In genomic region chr1:193281894-193282293, GRCh38 we compare ENCODE assay signal across 36 cellular contexts.
"Had no signal": no experiment of that assay in that cellular context is flagged by ENCODE, and none has a peak within 500 bp of the region (broad histone marks: within the 10 kb centered on the region; RNA-seq: fewer than 3 reads in every experiment).

No MANE protein-coding gene starts in this region.

- H3K4me1 Mint-ChIP-seq: activated CD4-positive, alpha-beta memory T cell treated with anti-CD3 and anti-CD28 coated beads, Interleukin-2, amount 10 ng/mL, durations not matched to agents 7 days and 5 days; activated CD8-positive, alpha-beta memory T cell treated with anti-CD3 and anti-CD28 coated beads, Interleukin-2, amount 10 ng/mL, durations not matched to agents 7 days and 5 days; brain had no signal

- H3K9me3 Mint-ChIP-seq: activated naive CD4-positive, alpha-beta T cell treated with anti-CD3 and anti-CD28 coated beads, Interleukin-2, amount 10 ng/mL, durations not matched to agents 7 days and 5 days; activated T-cell treated with anti-CD3 and anti-CD28 coated beads, Interleukin-2, amount 50 U/mL, for 24 hours; brain had no signal

- H3K27ac ChIP-seq: ascending aorta, cardiac muscle cell, WERI-Rb-1 had no signal

- H3K4me1 ChIP-seq: ascending aorta had no signal

- H3K27me3 ChIP-seq: ascending aorta, cardiac muscle cell had no signal

- H3K9me3 ChIP-seq: ascending aorta had no signal

- H3K27me3 Mint-ChIP-seq: activated CD4-positive, alpha-beta memory T cell treated with anti-CD3 and anti-CD28 coated beads, Interleukin-2, amount 10 ng/mL, durations not matched to agents 7 days and 5 days; activated CD4-positive, alpha-beta T cell treated with anti-CD3 and anti-CD28 coated beads for 36 hours; activated CD4-positive, alpha-beta T cell treated with anti-CD3 and anti-CD28 coated beads, Interleukin-2, amount 10 ng/mL, durations not matched to agents 7 days and 5 days; activated CD8-positive, alpha-beta memory T cell treated with anti-CD3 and anti-CD28 coated beads, Interleukin-2, amount 10 ng/mL, durations not matched to agents 7 days and 5 days; activated naive CD4-positive, alpha-beta T cell treated with anti-CD3 and anti-CD28 coated beads, Interleukin-2, amount 10 ng/mL, durations not matched to agents 7 days and 5 days; activated naive CD4-positive, alpha-beta T cell treated with anti-CD3 and anti-CD28 coated beads, Interleukin-2, amount 50 U/mL, for 24 hours; activated naive CD8-positive, alpha-beta T cell; activated naive CD8-positive, alpha-beta T cell treated with anti-CD3 and anti-CD28 coated beads, Interleukin-2, amount 10 ng/mL, durations not matched to agents 7 days and 5 days; activated naive CD8-positive, alpha-beta T cell treated with anti-CD3 and anti-CD28 coated beads, Interleukin-2, amount 50 U/mL, for 24 hours; activated T-cell treated with anti-CD3 and anti-CD28 coated beads, Interleukin-2, amount 50 U/mL, for 24 hours; brain; central memory CD8-positive, alpha-beta T cell; T-cell; T-helper 17 cell had no signal

- DNase-seq: activated CD4-positive, alpha-beta memory T cell treated with anti-CD3 and anti-CD28 coated beads, Interleukin-2, amount 10 ng/mL, durations not matched to agents 7 days and 5 days; activated CD4-positive, alpha-beta T cell treated with anti-CD3 and anti-CD28 coated beads for 1 hour; activated CD4-positive, alpha-beta T cell treated with anti-CD3 and anti-CD28 coated beads for 36 hours; activated CD4-positive, alpha-beta T cell treated with anti-CD3 and anti-CD28 coated beads for 48 hours; activated CD4-positive, alpha-beta T cell treated with anti-CD3 and anti-CD28 coated beads, Interleukin-2, amount 10 ng/mL, durations not matched to agents 7 days and 5 days; activated CD4-positive, alpha-beta T cell treated with anti-CD3 and anti-CD28 coated beads, Interleukin-2, amount 50 U/mL, for 48 hours; activated CD4-positive, CD25-positive, alpha-beta regulatory T cell; activated CD8-positive, alpha-beta memory T cell treated with anti-CD3 and anti-CD28 coated beads for 24 hours; activated CD8-positive, alpha-beta memory T cell treated with anti-CD3 and anti-CD28 coated beads, Interleukin-2, amount 10 ng/mL, durations not matched to agents 7 days and 5 days; activated CD8-positive, alpha-beta memory T cell treated with anti-CD3 and anti-CD28 coated beads, Interleukin-2, amount 50 U/mL, for 48 hours; activated CD8-positive, alpha-beta T cell treated with anti-CD3 and anti-CD28 coated beads, Interleukin-2, amount 10 ng/mL, durations not matched to agents 7 days and 5 days; activated effector memory CD4-positive, alpha-beta T cell treated with Interleukin-2 at 50 U/mL for 16 hours; activated gamma-delta T cell; activated naive CD4-positive, alpha-beta T cell treated with anti-CD3 and anti-CD28 coated beads, Interleukin-2, amount 10 ng/mL, durations not matched to agents 7 days and 5 days; activated naive CD4-positive, alpha-beta T cell treated with Interleukin-2 at 50 U/mL for 16 hours; activated naive CD8-positive, alpha-beta T cell treated with anti-CD3 and anti-CD28 coated beads, Interleukin-2, amount 10 ng/mL, durations not matched to agents 7 days and 5 days; activated naive CD8-positive, alpha-beta T cell treated with anti-CD3 and anti-CD28 coated beads, Interleukin-2, amount 50 U/mL, for 24 hours; activated T-cell treated with anti-CD3 and anti-CD28 coated beads, Interleukin-2, amount 50 U/mL, for 24 hours; activated T-cell treated with anti-CD3 and anti-CD28 coated beads, Interleukin-2, amount 50 U/mL, for 48 hours; amygdala; anterior cingulate cortex; caudate nucleus; cerebellar nuclear complex; T-cell; T-helper 17 cell; T-helper 9 cell; WERI-Rb-1 had no signal

- H3K36me3 ChIP-seq: ascending aorta, cardiac muscle cell, WERI-Rb-1 had no signal

- H3K27ac Mint-ChIP-seq: activated CD4-positive, alpha-beta memory T cell treated with anti-CD3 and anti-CD28 coated beads, Interleukin-2, amount 10 ng/mL, durations not matched to agents 7 days and 5 days; activated CD4-positive, alpha-beta T cell treated with anti-CD3 and anti-CD28 coated beads for 36 hours; activated CD4-positive, alpha-beta T cell treated with anti-CD3 and anti-CD28 coated beads, Interleukin-2, amount 10 ng/mL, durations not matched to agents 7 days and 5 days; activated CD8-positive, alpha-beta memory T cell treated with anti-CD3 and anti-CD28 coated beads, Interleukin-2, amount 10 ng/mL, durations not matched to agents 7 days and 5 days; activated CD8-positive, alpha-beta T cell treated with anti-CD3 and anti-CD28 coated beads, Interleukin-2, amount 10 ng/mL, durations not matched to agents 7 days and 5 days; activated naive CD4-positive, alpha-beta T cell treated with anti-CD3 and anti-CD28 coated beads, Interleukin-2, amount 10 ng/mL, durations not matched to agents 7 days and 5 days; activated naive CD4-positive, alpha-beta T cell treated with anti-CD3 and anti-CD28 coated beads, Interleukin-2, amount 50 U/mL, for 24 hours; activated naive CD8-positive, alpha-beta T cell; activated naive CD8-positive, alpha-beta T cell treated with anti-CD3 and anti-CD28 coated beads, Interleukin-2, amount 10 ng/mL, durations not matched to agents 7 days and 5 days; activated naive CD8-positive, alpha-beta T cell treated with anti-CD3 and anti-CD28 coated beads, Interleukin-2, amount 50 U/mL, for 24 hours; activated T-cell treated with anti-CD3 and anti-CD28 coated beads, Interleukin-2, amount 50 U/mL, for 24 hours; activated T-helper 2 cell treated with anti-CD3 and anti-CD28 coated beads, Interferon-gamma antibody, Interleukin-2, Interleukin-4, amounts not matched to agents 10 μg/mL and 5 μg/mL and 100 μg/mL, durations not matched to agents 14 hours and 24 hours and 36 hours; brain; T-cell; T-helper 17 cell; WTC11 had no signal

- H3K36me3 Mint-ChIP-seq: brain, WTC11 had no signal

- FAIRE-seq: bronchial epithelial cell had no signal

- H3K4me3 ChIP-seq: ascending aorta, cardiac muscle cell had no signal

- H3K4me3 Mint-ChIP-seq: activated CD4-positive, alpha-beta memory T cell treated with anti-CD3 and anti-CD28 coated beads, Interleukin-2, amount 10 ng/mL, durations not matched to agents 7 days and 5 days; activated CD4-positive, alpha-beta T cell treated with anti-CD3 and anti-CD28 coated beads for 36 hours; activated CD4-positive, alpha-beta T cell treated with anti-CD3 and anti-CD28 coated beads, Interleukin-2, amount 10 ng/mL, durations not matched to agents 7 days and 5 days; activated CD8-positive, alpha-beta memory T cell treated with anti-CD3 and anti-CD28 coated beads, Interleukin-2, amount 10 ng/mL, durations not matched to agents 7 days and 5 days; activated CD8-positive, alpha-beta T cell treated with anti-CD3 and anti-CD28 coated beads, Interleukin-2, amount 10 ng/mL, durations not matched to agents 7 days and 5 days; activated naive CD4-positive, alpha-beta T cell treated with anti-CD3 and anti-CD28 coated beads, Interleukin-2, amount 10 ng/mL, durations not matched to agents 7 days and 5 days; activated naive CD4-positive, alpha-beta T cell treated with anti-CD3 and anti-CD28 coated beads, Interleukin-2, amount 50 U/mL, for 24 hours; activated naive CD8-positive, alpha-beta T cell; activated naive CD8-positive, alpha-beta T cell treated with anti-CD3 and anti-CD28 coated beads, Interleukin-2, amount 10 ng/mL, durations not matched to agents 7 days and 5 days; activated naive CD8-positive, alpha-beta T cell treated with anti-CD3 and anti-CD28 coated beads, Interleukin-2, amount 50 U/mL, for 24 hours; activated T-cell treated with anti-CD3 and anti-CD28 coated beads, Interleukin-2, amount 50 U/mL, for 24 hours; brain; central memory CD8-positive, alpha-beta T cell; T-cell; T-helper 17 cell; WTC11 had no signal
